In genomic region chr11:96622026-96622634, GRCh38 we compare ENCODE assay signal across 15 cellular contexts.
A peak's percentile ranks its signal among the peaks of the same experiment; 100 is the strongest.
DNase-seq lines count a peak whose midpoint lies in the region; ATAC-seq and TF ChIP-seq lines count a peak whose summit lies in the region.
"Had no signal": no experiment of that assay in that cellular context is flagged by ENCODE, and none has a peak within 500 bp of the region (broad histone marks: within the 10 kb centered on the region; RNA-seq: fewer than 3 reads in every experiment).

No MANE protein-coding gene starts in this region.

- H3K9me3 ChIP-seq in left ventricle myocardium inferior (replicated peaks) (peaks cover 20% of the 10 kb centered on the region), subcutaneous abdominal adipose tissue (ENCODE audit: control insufficient read depth in 5 of 5, low read length in 5 of 5) (peaks cover 0 to 13% (median 6%) of the 10 kb centered on the region in 5 donors)

- DNase-seq in Right ventricle myocardium inferior (ENCODE audit: missing footprints) (no peak), cardiac septum (ENCODE audit: low spot score) (no peak), cardiac fibroblast (ENCODE audit: low read depth in 2 of 2) (peak; percentile 2 to 13), left ventricle myocardium inferior (no peak), ecto neural progenitor cell (ENCODE audit: low spot score) (no peak), amygdala (lab: John Stamatoyannopoulos, UW) (no peak)
- DNase-seq in effector CD8-positive, alpha-beta T cell (lab: John Stamatoyannopoulos, UW) = no peak
- DNase-seq: Karpas-422, NCI-H1048, NCI-H1694, NCI-H2107, NCI-H345 had no signal

- intact Hi-C loops in Right ventricle myocardium inferior (cut with DNase I) (loop anchor here (5.0 to 10.0 kb wide), 2 partner anchors 155 to 243 kb away; no protein-coding TSS in a partner anchor), cardiac septum (cut with DNase I) (loop anchor here (10.0 kb wide), 1 partner anchor 137 kb away; no protein-coding TSS in a partner anchor), left ventricle myocardium inferior (cut with micrococcal nuclease) (no loop called here)

- H3K36me3 ChIP-seq in left ventricle myocardium inferior (no peaks in the 10 kb centered on the region), subcutaneous abdominal adipose tissue (ENCODE audit: control insufficient read depth in 5 of 5, insufficient read depth in 5 of 5, low read length in 5 of 5) (no peaks in the 10 kb centered on the region)

- TF ChIP-seq CTCF in cardiac fibroblast (IDR thresholded peaks at IDR 0.05; ENCODE audit: low read depth, low read length) = no peak
- TF ChIP-seq CTCF in left ventricle myocardium inferior (IDR thresholded peaks at IDR 0.05; ENCODE audit: borderline replicate concordance) = no peak

- no peaks in the 10 kb centered on the region for H3K27me3 ChIP-seq in left ventricle myocardium inferior (ENCODE audit: low read depth)
- H3K27me3 ChIP-seq in subcutaneous abdominal adipose tissue (ENCODE audit: control insufficient read depth in 5 of 5, insufficient read depth in 4 of 5, low read length in 5 of 5) = no peaks in the 10 kb centered on the region

- H3K9ac ChIP-seq in subcutaneous abdominal adipose tissue (ENCODE audit: low read length in 5 of 5) = no peak overlapping the region

- peak; percentile 87 for ATAC-seq in Right ventricle myocardium inferior

- H3K4me3 ChIP-seq in cardiac fibroblast (replicated peaks in 1 of 2; ENCODE audit: low read depth in 2 of 2, low read length in 2 of 2) = no peak overlapping the region
- H3K4me3 ChIP-seq in left ventricle myocardium inferior = no peak overlapping the region
- H3K4me3 ChIP-seq in subcutaneous abdominal adipose tissue (ENCODE audit: low read depth in 1 of 5, low read length in 5 of 5) = no peak overlapping the region

- H3K27ac ChIP-seq in left ventricle myocardium inferior (replicated peaks) (peak overlapping the region; percentile 79), subcutaneous abdominal adipose tissue (ENCODE audit: low read depth, low read length) (peak overlapping the region; percentile 23)
- H3K27ac ChIP-seq: C4-2B, RWPE1 had no signal

- H3K4me1 ChIP-seq in left ventricle myocardium inferior (peaks cover 16% of the 10 kb centered on the region), subcutaneous abdominal adipose tissue (ENCODE audit: control insufficient read depth in 5 of 5, insufficient read depth in 5 of 5, low read length in 5 of 5) (peaks cover 0 to 13% (median 4%) of the 10 kb centered on the region in 5 donors)

Comparison
In these comparisons a context has a peak if more than half of its experiments do, and no peak if none do; other contexts are left out.
1. DNase-seq: peak in cardiac fibroblast (2 of 2); none in Right ventricle myocardium inferior (single experiment), cardiac septum (single experiment), left ventricle myocardium inferior (single experiment), ecto neural progenitor cell (single experiment), effector CD8-positive, alpha-beta T cell (single experiment) and amygdala (0 of 56).